ENCODE assay signal across 8 cellular contexts in genomic region chr5:122182491-122182921, GRCh38. TPM values are rescaled to one million over a fixed set of nuclear protein-coding genes. Genes with fewer than 3 reads are reported as not detected.
DNase-seq lines count a peak whose midpoint lies in the region; ATAC-seq lines count a peak whose summit lies in the region.

No MANE protein-coding gene starts in this region.

- no peak overlapping the region for H3K18ac ChIP-seq in trophoblast cell (ENCODE audit: low read length)

- no peak overlapping the region for H2BK5ac ChIP-seq in trophoblast cell (ENCODE audit: low read depth, low read length, poor library complexity)

- H3K4me1 Mint-ChIP-seq in stimulated activated naive B cell treated with anti-CD40 and anti-IgM and Interleukin-4, amounts not matched to agents 10 μg/mL and 1 μg/mL and 100 μg/mL, for 72 hours = no peaks in the 10 kb centered on the region

- H3K4me3 Mint-ChIP-seq in stimulated activated naive B cell treated with anti-CD40 and anti-IgM and Interleukin-4, amounts not matched to agents 10 μg/mL and 1 μg/mL and 100 μg/mL, for 72 hours = no peak overlapping the region

- no peaks in the 10 kb centered on the region for H3K9me3 ChIP-seq in trophoblast cell (ENCODE audit: insufficient read depth, low read depth, low read length)

- no peak overlapping the region for H3K14ac ChIP-seq in trophoblast cell (ENCODE audit: low read length)

- H3K27me3 ChIP-seq in trophoblast cell (ENCODE audit: insufficient read depth, low read length) = no peaks in the 10 kb centered on the region

- DNase-seq in Daoy (ENCODE audit: low read depth) (peak; percentile 94), RPMI7951 (ENCODE audit: low read depth) (peak; percentile 85), fibroblast of peridontal ligament (ENCODE audit: extremely low read depth) (peak; percentile 88), trophoblast cell (peak; percentile 19 to 35)
- no peak for DNase-seq in stimulated activated naive B cell treated with anti-CD40 and anti-IgM and Interleukin-4, amounts not matched to agents 10 μg/mL and 1 μg/mL and 100 μg/mL, for 72 hours
- no peak for DNase-seq in stimulated activated naive CD8-positive, alpha-beta T cell treated with anti-CD3 and anti-CD28 coated beads, Interleukin-15, Interleukin-2, amounts not matched to agents 100 U/mL and 50 U/mL, for 24 hours

- no peak overlapping the region for H3K27ac Mint-ChIP-seq in stimulated activated naive B cell treated with anti-CD40 and anti-IgM and Interleukin-4, amounts not matched to agents 10 μg/mL and 1 μg/mL and 100 μg/mL, for 72 hours

- no peak overlapping the region for H2BK120ac ChIP-seq in trophoblast cell (ENCODE audit: insufficient read depth, low read length, poor library complexity)

- no peaks in the 10 kb centered on the region for H3K36me3 ChIP-seq in trophoblast cell (ENCODE audit: control insufficient read depth in 1 of 2, insufficient read depth in 2 of 2, low read length in 2 of 2)

- H3K79me2 ChIP-seq in trophoblast cell (ENCODE audit: control insufficient read depth, insufficient read depth, low read length, poor library complexity) = no peaks in the 10 kb centered on the region

- no peak overlapping the region for H2BK12ac ChIP-seq in trophoblast cell (ENCODE audit: low read length)

- H4K12ac ChIP-seq in trophoblast cell (ENCODE audit: low read depth, low read length) = no peak overlapping the region

- H3K4me1 ChIP-seq in trophoblast cell (ENCODE audit: control insufficient read depth in 1 of 2, insufficient read depth in 2 of 2, low read length in 2 of 2) = no peaks in the 10 kb centered on the region

- no peak overlapping the region for H4K91ac ChIP-seq in trophoblast cell (ENCODE audit: low read depth, low read length)

- no peaks in the 10 kb centered on the region for H3K9me3 Mint-ChIP-seq in stimulated activated naive B cell treated with anti-CD40 and anti-IgM and Interleukin-4, amounts not matched to agents 10 μg/mL and 1 μg/mL and 100 μg/mL, for 72 hours

- no peak for ATAC-seq in stimulated activated naive B cell treated with anti-CD40 and anti-IgM and Interleukin-4, amounts not matched to agents 10 μg/mL and 1 μg/mL and 100 μg/mL, for 72 hours (replicated peaks)
- ATAC-seq in stimulated activated naive CD8-positive, alpha-beta T cell treated with anti-CD3 and anti-CD28 coated beads, Interleukin-15, Interleukin-2, amounts not matched to agents 100 U/mL and 50 U/mL, for 24 hours = no peak
- ATAC-seq in GM19023 (IDR thresholded peaks at IDR 0.05; ENCODE audit: unreplicated experiment) (no peak), HG03175 (IDR thresholded peaks at IDR 0.05; ENCODE audit: unreplicated experiment) (no peak)

- no peak overlapping the region for H2AK5ac ChIP-seq in trophoblast cell (ENCODE audit: low read length)

- H4K8ac ChIP-seq in trophoblast cell (ENCODE audit: low read depth, low read length) = no peak overlapping the region

- H3K9ac ChIP-seq in trophoblast cell (ENCODE audit: low read length) = no peak overlapping the region

- H3K79me1 ChIP-seq in trophoblast cell (ENCODE audit: low read length) = no peaks in the 10 kb centered on the region

- no peak overlapping the region for H3K4me2 ChIP-seq in trophoblast cell (ENCODE audit: low read length)

- no peak overlapping the region for H3K4me3 ChIP-seq in trophoblast cell (ENCODE audit: low read depth, low read length)

- H3K27ac ChIP-seq in trophoblast cell (ENCODE audit: low read depth, low read length) = no peak overlapping the region

- H3K36me3 Mint-ChIP-seq in stimulated activated naive B cell treated with anti-CD40 and anti-IgM and Interleukin-4, amounts not matched to agents 10 μg/mL and 1 μg/mL and 100 μg/mL, for 72 hours = peaks cover 0 to 3% of the 10 kb centered on the region in 2 donors

- H2AFZ ChIP-seq in trophoblast cell (ENCODE audit: insufficient read depth, low read length, poor library complexity) = no peak overlapping the region

- no peak overlapping the region for H3K23ac ChIP-seq in trophoblast cell (ENCODE audit: low read length)

- H3K4ac ChIP-seq in trophoblast cell (ENCODE audit: low read depth, low read length) = no peak overlapping the region

- peaks cover 0 to 4% of the 10 kb centered on the region in 2 donors for H3K27me3 Mint-ChIP-seq in stimulated activated naive B cell treated with anti-CD40 and anti-IgM and Interleukin-4, amounts not matched to agents 10 μg/mL and 1 μg/mL and 100 μg/mL, for 72 hours

- no CpG with 5 or more reads among the region's 7 CpGs for WGBS in trophoblast cell (ENCODE audit: extremely low coverage, insufficient coverage, insufficient read length)

RNA-seq across cellular contexts. Expression of gene ZNF474, which starts 53.2 kb away (rescaled TPM):
- total RNA-seq in Daoy (2014; rRNA removed; shearing (Covaris generic)) = 0.92 and 1.8 TPM in 2 replicates
- 0.24 and 0.39 TPM in 2 replicates for total RNA-seq in RPMI7951 (2014; rRNA removed; shearing (Covaris generic))
- 0.08 and 0.14 TPM in 2 replicates for polyA plus RNA-seq in trophoblast cell (2013)

Comparison
In these comparisons a context has a peak if more than half of its experiments do, and no peak if none do; other contexts are left out.
1. DNase-seq: peak in Daoy (single experiment), RPMI7951 (single experiment), fibroblast of peridontal ligament (single experiment) and trophoblast cell (2 of 2); none in stimulated activated naive B cell treated with anti-CD40 and anti-IgM and Interleukin-4, amounts not matched to agents 10 μg/mL and 1 μg/mL and 100 μg/mL, for 72 hours (single experiment) and stimulated activated naive CD8-positive, alpha-beta T cell treated with anti-CD3 and anti-CD28 coated beads, Interleukin-15, Interleukin-2, amounts not matched to agents 100 U/mL and 50 U/mL, for 24 hours (single experiment).